Comparison of ENCODE assay signal across 15 cellular contexts in genomic region chr9:137638680-137639079, GRCh38. TPM values are rescaled to one million over a fixed set of nuclear protein-coding genes. Genes with fewer than 3 reads are reported as not detected.
DNase-seq lines count a peak whose midpoint lies in the region; ATAC-seq and TF ChIP-seq lines count a peak whose summit lies in the region.
"Had no signal": no experiment of that assay in that cellular context is flagged by ENCODE, and none has a peak within 500 bp of the region (broad histone marks: within the 10 kb centered on the region; RNA-seq: fewer than 3 reads in every experiment).

No MANE protein-coding gene starts in this region.

- in situ Hi-C loops in transverse colon (cut with MboI; ENCODE audit: low pct_ligation_motif_present in 1 of 4, low pct_unique_long_range_greater_than_20kb in 1 of 4, low sequenced_read_pairs in 3 of 4), result no loop called here

- peaks cover 29% of the 10 kb centered on the region for H3K4me1 ChIP-seq in CD4-positive, alpha-beta memory T cell (ENCODE audit: insufficient read depth, low read length)
- H3K4me1 ChIP-seq in HEK293 (ENCODE audit: control insufficient read depth, insufficient read depth, low read length) (no peaks in the 10 kb centered on the region), transverse colon (peaks cover 0 to 18% (median 5%) of the 10 kb centered on the region in 4 donors), endodermal cell (ENCODE audit: control insufficient read depth, insufficient read depth, low read length) (no peaks in the 10 kb centered on the region)
- H3K4me1 ChIP-seq: ascending aorta, Caco-2 had no signal

- TF ChIP-seq CTCF in HEK293 (tag by site-specific recombination; IDR thresholded peaks at IDR 0.05), result no peak
- no peak for TF ChIP-seq CTCF in transverse colon (IDR thresholded peaks at IDR 0.05)
- no peak for TF ChIP-seq CTCF in endodermal cell (conservative IDR thresholded peaks at IDR 0.05)

- peak overlapping the region; percentile 56 to 97 (median 90) for H3K27ac Mint-ChIP-seq in CD4-positive, alpha-beta memory T cell
- H3K27ac Mint-ChIP-seq in activated T-helper 2 cell treated with anti-CD3 and anti-CD28 coated beads, Interferon-gamma antibody, Interleukin-2, Interleukin-4, amounts not matched to agents 10 μg/mL and 5 μg/mL and 100 μg/mL, durations not matched to agents 14 hours and 24 hours and 36 hours, result peak overlapping the region; percentile 85
- peak overlapping the region in 5 of 6 donors; percentile 10 to 88 (median 74) for H3K27ac Mint-ChIP-seq in naive B cell
- H3K27ac Mint-ChIP-seq in endodermal cell, result no peak overlapping the region
- H3K27ac Mint-ChIP-seq: nephron had no signal

- no peak for TF ChIP-seq EP300 in transverse colon (IDR thresholded peaks at IDR 0.05; ENCODE audit: low read depth)

- 88 to 100% methylated on average over 1 to 6 of the region's 6 CpGs for WGBS in transverse colon (ENCODE audit: low coverage in 1 of 2), 2 donors
- 96 to 100% methylated on average over 4 to 6 of the region's 6 CpGs for WGBS in endodermal cell (ENCODE audit: insufficient coverage in 1 of 2, insufficient read length in 1 of 2), 2 experiments

- no peaks in the 10 kb centered on the region for H3K27me3 Mint-ChIP-seq in CD4-positive, alpha-beta memory T cell
- no peaks in the 10 kb centered on the region for H3K27me3 Mint-ChIP-seq in activated T-helper 2 cell treated with anti-CD3 and anti-CD28 coated beads, Interferon-gamma antibody, Interleukin-2, Interleukin-4, amounts not matched to agents 10 μg/mL and 5 μg/mL and 100 μg/mL, durations not matched to agents 14 hours and 24 hours and 36 hours (ENCODE audit: low read depth)
- H3K27me3 Mint-ChIP-seq in naive B cell (no peaks in the 10 kb centered on the region), endodermal cell (ENCODE audit: insufficient read depth) (no peaks in the 10 kb centered on the region)

- H3K36me3 Mint-ChIP-seq in CD4-positive, alpha-beta memory T cell, result peaks cover 11 to 27% of the 10 kb centered on the region in 2 donors
- H3K36me3 Mint-ChIP-seq in activated T-helper 2 cell treated with anti-CD3 and anti-CD28 coated beads, Interferon-gamma antibody, Interleukin-2, Interleukin-4, amounts not matched to agents 10 μg/mL and 5 μg/mL and 100 μg/mL, durations not matched to agents 14 hours and 24 hours and 36 hours (ENCODE audit: low read depth), result peaks cover 37% of the 10 kb centered on the region
- H3K36me3 Mint-ChIP-seq in naive B cell, result peaks cover 0 to 13% of the 10 kb centered on the region in 2 donors
- H3K36me3 Mint-ChIP-seq in endodermal cell (ENCODE audit: low read depth), result peaks cover 29% of the 10 kb centered on the region

- H3K4me3 Mint-ChIP-seq in CD4-positive, alpha-beta memory T cell, result peak overlapping the region; percentile 65 to 87 (median 80)
- peak overlapping the region; percentile 52 for H3K4me3 Mint-ChIP-seq in activated T-helper 2 cell treated with anti-CD3 and anti-CD28 coated beads, Interferon-gamma antibody, Interleukin-2, Interleukin-4, amounts not matched to agents 10 μg/mL and 5 μg/mL and 100 μg/mL, durations not matched to agents 14 hours and 24 hours and 36 hours (ENCODE audit: low read depth)
- peak overlapping the region; percentile 5 to 87 (median 60) for H3K4me3 Mint-ChIP-seq in naive B cell
- H3K4me3 Mint-ChIP-seq in endodermal cell, result no peak overlapping the region
- H3K4me3 Mint-ChIP-seq: nephron had no signal

- H3K9ac ChIP-seq in endodermal cell (ENCODE audit: extremely low read depth, low read length, poor library complexity, severe bottlenecking), result no peak overlapping the region

- no peaks in the 10 kb centered on the region for H3K9me3 Mint-ChIP-seq in CD4-positive, alpha-beta memory T cell
- no peaks in the 10 kb centered on the region for H3K9me3 Mint-ChIP-seq in activated T-helper 2 cell treated with anti-CD3 and anti-CD28 coated beads, Interferon-gamma antibody, Interleukin-2, Interleukin-4, amounts not matched to agents 10 μg/mL and 5 μg/mL and 100 μg/mL, durations not matched to agents 14 hours and 24 hours and 36 hours
- H3K9me3 Mint-ChIP-seq in naive B cell (no peaks in the 10 kb centered on the region), endodermal cell (no peaks in the 10 kb centered on the region)
- H3K9me3 Mint-ChIP-seq: nephron had no signal

- TF ChIP-seq POLR2A in transverse colon (IDR thresholded peaks at IDR 0.05), result no peak

- peak overlapping the region; percentile 42 for H3K27ac ChIP-seq in CD4-positive, alpha-beta memory T cell (ENCODE audit: low read depth, low read length)
- H3K27ac ChIP-seq in HEK293 (ENCODE audit: extremely low read depth, low read depth, low read length), result no peak overlapping the region
- peak overlapping the region in 1 of 4 donors; percentile 33 for H3K27ac ChIP-seq in transverse colon
- no peak overlapping the region for H3K27ac ChIP-seq in endodermal cell (ENCODE audit: low read depth, low read length)
- H3K27ac ChIP-seq: ascending aorta, gastrocnemius medialis had no signal

- peaks cover 33 to 66% (median 44%) of the 10 kb centered on the region in 4 donors for H3K4me1 Mint-ChIP-seq in CD4-positive, alpha-beta memory T cell
- peaks cover 17% of the 10 kb centered on the region for H3K4me1 Mint-ChIP-seq in activated T-helper 2 cell treated with anti-CD3 and anti-CD28 coated beads, Interferon-gamma antibody, Interleukin-2, Interleukin-4, amounts not matched to agents 10 μg/mL and 5 μg/mL and 100 μg/mL, durations not matched to agents 14 hours and 24 hours and 36 hours (ENCODE audit: low read depth)
- H3K4me1 Mint-ChIP-seq in naive B cell, result peaks cover 34 to 71% (median 57%) of the 10 kb centered on the region in 3 donors
- no peaks in the 10 kb centered on the region for H3K4me1 Mint-ChIP-seq in endodermal cell
- H3K4me1 Mint-ChIP-seq: nephron had no signal

- CTCF ChIA-PET in CD4-positive, alpha-beta memory T cell (lab: Charles Lee; ENCODE audit: partially characterized antibody), result no interaction called here
- CTCF ChIA-PET in HEK293 (lab: Yijun Ruan, JAX), result interaction anchor here (0.7 to 1.8 kb wide), 2 partner anchors 34 to 50 kb away, joined by 3 to 7 read pairs; no protein-coding TSS in a partner anchor

- H3K9me3 ChIP-seq in CD4-positive, alpha-beta memory T cell (ENCODE audit: control insufficient read depth in 1 of 2, low read length in 2 of 2), result no peaks in the 10 kb centered on the region
- H3K9me3 ChIP-seq in HEK293 (ENCODE audit: control insufficient read depth, insufficient read depth, low read depth, low read length) (no peaks in the 10 kb centered on the region), transverse colon (no peaks in the 10 kb centered on the region), endodermal cell (ENCODE audit: control insufficient read depth, low read length) (no peaks in the 10 kb centered on the region)
- H3K9me3 ChIP-seq: ascending aorta, Caco-2, gastrocnemius medialis, right lobe of liver had no signal

- ATAC-seq in naive B cell (ENCODE audit: low read depth in 2 of 2), result no peak
- ATAC-seq: gastrocnemius medialis had no signal

- no peaks in the 10 kb centered on the region for H3K27me3 ChIP-seq in CD4-positive, alpha-beta memory T cell (ENCODE audit: insufficient read depth, low read length)
- H3K27me3 ChIP-seq in transverse colon (no peaks in the 10 kb centered on the region), endodermal cell (ENCODE audit: control insufficient read depth, insufficient read depth, low read length, poor library complexity, severe bottlenecking) (no peaks in the 10 kb centered on the region)
- H3K27me3 ChIP-seq: ascending aorta, gastrocnemius medialis, right lobe of liver had no signal

- intact Hi-C loops in CD4-positive, alpha-beta memory T cell (cut with micrococcal nuclease), result no loop called here
- intact Hi-C loops in activated T-helper 2 cell treated with anti-CD3 and anti-CD28 coated beads, Interferon-gamma antibody, Interleukin-2, Interleukin-4, amounts not matched to agents 10 μg/mL and 5 μg/mL and 100 μg/mL, durations not matched to agents 14 hours and 24 hours and 36 hours (cut with micrococcal nuclease), result no loop called here
- intact Hi-C loops in transverse colon (cut with DNase I; ENCODE audit: low total_unique reads), result no loop called here

- H3K4me3 ChIP-seq in CD4-positive, alpha-beta memory T cell (ENCODE audit: low read length in 2 of 2), result peak overlapping the region in 1 of 2 donors; percentile 2
- H3K4me3 ChIP-seq in HEK293 (ENCODE audit: low read depth, low read length) (no peak overlapping the region), transverse colon (no peak overlapping the region), endodermal cell (ENCODE audit: low read length) (no peak overlapping the region)
- H3K4me3 ChIP-seq: ascending aorta, gastrocnemius medialis had no signal

- DNase-seq in CD4-positive, alpha-beta memory T cell, result no peak
- DNase-seq in activated T-helper 2 cell treated with anti-CD3 and anti-CD28 coated beads, Interferon-gamma antibody, Interleukin-2, Interleukin-4, amounts not matched to agents 10 μg/mL and 5 μg/mL and 100 μg/mL, durations not matched to agents 14 hours and 24 hours and 36 hours (ENCODE audit: low spot score), result no peak
- DNase-seq in naive B cell (no peak), C1 segment of cervical spinal cord (lab: John Stamatoyannopoulos, UW) (no peak), transverse colon (no peak), endodermal cell (no peak)
- DNase-seq: Caco-2, gastrocnemius medialis, kidney glomerular epithelial cell, NCI-H1092 treated with DMSO at 0.1 percent for 48 hours, NCI-H226, right lobe of liver had no signal

- peaks cover 4% of the 10 kb centered on the region for H3K36me3 ChIP-seq in CD4-positive, alpha-beta memory T cell (ENCODE audit: insufficient read depth, low read length)
- peaks cover 0 to 11% of the 10 kb centered on the region in 2 experiments; a peak in 2 of 3 replicates for H3K36me3 ChIP-seq in HEK293 (ENCODE audit: control insufficient read depth in 2 of 2, insufficient read depth in 1 of 2, low read length in 2 of 2)
- no peaks in the 10 kb centered on the region for H3K36me3 ChIP-seq in transverse colon
- peaks cover 13% of the 10 kb centered on the region for H3K36me3 ChIP-seq in endodermal cell (ENCODE audit: control insufficient read depth, insufficient read depth, low read length)
- H3K36me3 ChIP-seq: gastrocnemius medialis had no signal

- POLR2A ChIA-PET in CD4-positive, alpha-beta memory T cell (lab: Charles Lee; ENCODE audit: partially characterized antibody), result interaction anchor here (2.1 kb wide), 1 partner anchor 20 kb away, joined by 6 read pairs; the partner anchor contains the start of gene EHMT1
- POLR2A ChIA-PET in HEK293 (lab: Yijun Ruan, JAX), result no interaction called here

RNA-seq across cellular contexts. Expression of gene EHMT1, which starts 19.9 kb away (rescaled TPM):
- total RNA-seq in CD4-positive, alpha-beta memory T cell, result 100 to 1,000 TPM in 1 of 2 experiments, 10 to 100 TPM in 1; 99.6 to 118 TPM
- 10 to 100 TPM in 1 of 2 donors, 1 to 10 TPM in 1; 6.7 to 35.5 TPM for polyA plus RNA-seq in CD4-positive, alpha-beta memory T cell
- total RNA-seq in activated T-helper 2 cell treated with anti-CD3 and anti-CD28 coated beads, Interferon-gamma antibody, Interleukin-2, Interleukin-4, amounts not matched to agents 10 μg/mL and 5 μg/mL and 100 μg/mL, durations not matched to agents 14 hours and 24 hours and 36 hours, result 96.5 and 103 TPM in 2 replicates
- polyA plus RNA-seq in naive B cell (ENCODE audit: low read depth in 6 of 6), result 10 to 100 TPM in 5 of 6 donors, 1 to 10 TPM in 1; 6.7 to 45.0 (median 31.5) TPM
- total RNA-seq in transverse colon (100 to 1,000 TPM in 2 of 4 donors, 10 to 100 TPM in 2; 93.8 to 184 (median 139) TPM), endodermal cell (100 to 1,000 TPM; 137 to 139 TPM)
- 71.8 TPM for polyA plus RNA-seq in endodermal cell (2013, experiment 1 of 2)
- polyA plus RNA-seq in endodermal cell (2013, experiment 2 of 2), result 66.9 TPM

RNA-seq across cellular contexts. Expression of gene ARRDC1, which starts 33.2 kb away (rescaled TPM):
- 10 to 100 TPM; 82.3 to 86.2 TPM for total RNA-seq in CD4-positive, alpha-beta memory T cell
- 10 to 100 TPM; 54.3 to 59.4 TPM for polyA plus RNA-seq in CD4-positive, alpha-beta memory T cell
- 71.1 and 73.1 TPM in 2 replicates for total RNA-seq in activated T-helper 2 cell treated with anti-CD3 and anti-CD28 coated beads, Interferon-gamma antibody, Interleukin-2, Interleukin-4, amounts not matched to agents 10 μg/mL and 5 μg/mL and 100 μg/mL, durations not matched to agents 14 hours and 24 hours and 36 hours
- polyA plus RNA-seq in naive B cell (ENCODE audit: low read depth in 6 of 6), result 10 to 100 TPM; 30.3 to 65.5 (median 40.0) TPM
- total RNA-seq in transverse colon (100 to 1,000 TPM; 132 to 560 (median 370) TPM), endodermal cell (10 to 100 TPM; 41.5 to 46.2 TPM)
- 23.5 TPM for polyA plus RNA-seq in endodermal cell (2013, experiment 1 of 2)
- 18.6 TPM for polyA plus RNA-seq in endodermal cell (2013, experiment 2 of 2)

RNA-seq across cellular contexts. Expression of gene ZMYND19, which starts 48.4 kb away (rescaled TPM):
- total RNA-seq in CD4-positive, alpha-beta memory T cell, result 10 to 100 TPM; 26.8 to 29.1 TPM
- polyA plus RNA-seq in CD4-positive, alpha-beta memory T cell, result 10 to 100 TPM in 1 of 2 donors, 1 to 10 TPM in 1; 3.6 to 13.7 TPM
- total RNA-seq in activated T-helper 2 cell treated with anti-CD3 and anti-CD28 coated beads, Interferon-gamma antibody, Interleukin-2, Interleukin-4, amounts not matched to agents 10 μg/mL and 5 μg/mL and 100 μg/mL, durations not matched to agents 14 hours and 24 hours and 36 hours, result 72.4 and 74.4 TPM in 2 replicates
- 10 to 100 TPM in 1 of 6 donors, 1 to 10 TPM in 5; 4.2 to 13.3 (median 7.2) TPM for polyA plus RNA-seq in naive B cell (ENCODE audit: low read depth in 6 of 6)
- total RNA-seq in transverse colon (10 to 100 TPM in 2 of 4 donors, 1 to 10 TPM in 2; 6.7 to 11.5 (median 9.8) TPM), endodermal cell (10 to 100 TPM; 47.8 to 51.0 TPM)
- 42.9 TPM for polyA plus RNA-seq in endodermal cell (2013, experiment 1 of 2)
- polyA plus RNA-seq in endodermal cell (2013, experiment 2 of 2), result 39.3 TPM

RNA-seq across cellular contexts. Expression of gene DPH7, which starts 60.0 kb away (rescaled TPM):
- total RNA-seq in CD4-positive, alpha-beta memory T cell, result 10 to 100 TPM; 76.7 to 79.1 TPM
- polyA plus RNA-seq in CD4-positive, alpha-beta memory T cell, result 10 to 100 TPM; 27.9 to 30.2 TPM
- 43.2 and 46.2 TPM in 2 replicates for total RNA-seq in activated T-helper 2 cell treated with anti-CD3 and anti-CD28 coated beads, Interferon-gamma antibody, Interleukin-2, Interleukin-4, amounts not matched to agents 10 μg/mL and 5 μg/mL and 100 μg/mL, durations not matched to agents 14 hours and 24 hours and 36 hours
- 10 to 100 TPM; 19.1 to 53.9 (median 32.6) TPM for polyA plus RNA-seq in naive B cell (ENCODE audit: low read depth in 6 of 6)
- total RNA-seq in transverse colon (10 to 100 TPM; 28.8 to 53.5 (median 36.6) TPM), endodermal cell (10 to 100 TPM; 48.9 to 50.4 TPM)
- 44.3 TPM for polyA plus RNA-seq in endodermal cell (2013, experiment 1 of 2)
- polyA plus RNA-seq in endodermal cell (2013, experiment 2 of 2), result 43.0 TPM
